Comparison of ENCODE assay signal across 19 cellular contexts in genomic region chr7:17315974-17316373, GRCh38. TPM values are rescaled to one million over a fixed set of nuclear protein-coding genes. Genes with fewer than 3 reads are reported as not detected.
DNase-seq lines count a peak whose midpoint lies in the region; ATAC-seq and TF ChIP-seq lines count a peak whose summit lies in the region.
"Had no signal": no experiment of that assay in that cellular context is flagged by ENCODE, and none has a peak within 500 bp of the region (broad histone marks: within the 10 kb centered on the region; RNA-seq: fewer than 3 reads in every experiment).

No MANE protein-coding gene starts in this region.

- peaks cover 0 to 99% (median 47%) of the 10 kb centered on the region in 4 donors for H3K4me1 ChIP-seq in tibial nerve

- H3K27ac Mint-ChIP-seq in activated naive CD4-positive, alpha-beta T cell treated with anti-CD3 and anti-CD28 coated beads, Interleukin-2, amount 50 U/mL, for 24 hours: peak overlapping the region; percentile 36
- H3K27ac Mint-ChIP-seq: activated B cell treated with CpG ODN at 0.5 μM for 24 hours had no signal

- no peak for TF ChIP-seq EP300 in tibial nerve (IDR thresholded peaks at IDR 0.05)

- H3K4me1 Mint-ChIP-seq in activated naive CD4-positive, alpha-beta T cell treated with anti-CD3 and anti-CD28 coated beads, Interleukin-2, amount 50 U/mL, for 24 hours: peaks cover 32% of the 10 kb centered on the region
- H3K4me1 Mint-ChIP-seq: activated B cell treated with CpG ODN at 0.5 μM for 24 hours had no signal

- H3K4me3 ChIP-seq in tibial nerve: peak overlapping the region in 1 of 4 donors; percentile 18
- H3K4me3 ChIP-seq in WERI-Rb-1 (ENCODE audit: low read depth, low read length): no peak overlapping the region
- H3K4me3 ChIP-seq: esophagus muscularis mucosa, hepatocyte had no signal

- H3K27me3 Mint-ChIP-seq in activated naive CD4-positive, alpha-beta T cell treated with anti-CD3 and anti-CD28 coated beads, Interleukin-2, amount 50 U/mL, for 24 hours: no peaks in the 10 kb centered on the region
- H3K27me3 Mint-ChIP-seq: activated B cell treated with CpG ODN at 0.5 μM for 24 hours had no signal

- H3K9me3 ChIP-seq in tibial nerve: no peaks in the 10 kb centered on the region
- no peaks in the 10 kb centered on the region for H3K9me3 ChIP-seq in WERI-Rb-1 (ENCODE audit: severe bottlenecking)
- H3K9me3 ChIP-seq: esophagus muscularis mucosa had no signal

- peaks cover 0 to 4% (median 0%) of the 10 kb centered on the region in 3 donors for H3K36me3 ChIP-seq in tibial nerve
- H3K36me3 ChIP-seq in WERI-Rb-1: no peaks in the 10 kb centered on the region

- TF ChIP-seq POLR2A in tibial nerve (IDR thresholded peaks at IDR 0.05): no peak

- no peak overlapping the region for H3K4me3 Mint-ChIP-seq in activated naive CD4-positive, alpha-beta T cell treated with anti-CD3 and anti-CD28 coated beads, Interleukin-2, amount 50 U/mL, for 24 hours
- H3K4me3 Mint-ChIP-seq: activated B cell treated with CpG ODN at 0.5 μM for 24 hours had no signal

- ATAC-seq in GM21723 (IDR thresholded peaks at IDR 0.05; ENCODE audit: unreplicated experiment) (peak; percentile 67), HG03442 (IDR thresholded peaks at IDR 0.05; ENCODE audit: unreplicated experiment) (peak; percentile 74)
- ATAC-seq: left cardiac atrium had no signal

- H3K27ac ChIP-seq in tibial nerve (peak overlapping the region; percentile 29 to 98 (median 68)), WERI-Rb-1 (no peak overlapping the region)
- H3K27ac ChIP-seq: hepatocyte had no signal

- H3K9me3 Mint-ChIP-seq in activated naive CD4-positive, alpha-beta T cell treated with anti-CD3 and anti-CD28 coated beads, Interleukin-2, amount 50 U/mL, for 24 hours: no peaks in the 10 kb centered on the region
- H3K9me3 Mint-ChIP-seq: activated B cell treated with CpG ODN at 0.5 μM for 24 hours had no signal

- TF ChIP-seq CTCF in tibial nerve (IDR thresholded peaks at IDR 0.05) (no peak), WERI-Rb-1 (IDR thresholded peaks at IDR 0.05; ENCODE audit: low read depth, low read length) (no peak)

- no peaks in the 10 kb centered on the region for H3K27me3 ChIP-seq in tibial nerve
- no peaks in the 10 kb centered on the region for H3K27me3 ChIP-seq in WERI-Rb-1 (ENCODE audit: insufficient read depth, low read depth, severe bottlenecking)
- H3K27me3 ChIP-seq: esophagus muscularis mucosa, hepatocyte had no signal

- H3K36me3 Mint-ChIP-seq in activated naive CD4-positive, alpha-beta T cell treated with anti-CD3 and anti-CD28 coated beads, Interleukin-2, amount 50 U/mL, for 24 hours: peaks cover 23% of the 10 kb centered on the region

- no peak for DNase-seq in activated naive CD4-positive, alpha-beta T cell (lab: John Stamatoyannopoulos, UW)
- DNase-seq in tibial nerve (ENCODE audit: low spot score in 2 of 2) (no peak), NCI-H2029 (lab: John Stamatoyannopoulos, UW) (no peak), WERI-Rb-1 (no peak)
- DNase-seq in activated CD8-positive, alpha-beta memory T cell treated with anti-CD3 and anti-CD28 coated beads, Interleukin-2, amount 50 U/mL, for 4 hours: no peak
- DNase-seq: activated B cell treated with CpG ODN at 0.5 μM for 24 hours; activated T-cell treated with anti-CD3 and anti-CD28 coated beads, Interleukin-2, amount 50 U/mL, for 1 hour; aorta; COR-L47; left cardiac atrium; NCI-H226; OCI-M1; stimulated activated CD4-positive, alpha-beta T cell treated with anti-CD3 and anti-CD28 coated beads, Interleukin-15, amount 100 ng/mL, for 24 hours; substantia nigra had no signal

RNA-seq across cellular contexts. Expression of gene AHR, which starts 17.5 kb away (rescaled TPM):
- total RNA-seq in tibial nerve: 100 to 1,000 TPM; 188 to 372 (median 296) TPM
